ENCODE assay signal across 10 cellular contexts in genomic region chr6:162099685-162100084, GRCh38.
DNase-seq lines count a peak whose midpoint lies in the region; ATAC-seq and TF ChIP-seq lines count a peak whose summit lies in the region.
"Had no signal": no experiment of that assay in that cellular context is flagged by ENCODE, and none has a peak within 500 bp of the region (broad histone marks: within the 10 kb centered on the region; RNA-seq: fewer than 3 reads in every experiment).

No MANE protein-coding gene starts in this region.

- H3K36me3 ChIP-seq in naive thymus-derived CD4-positive, alpha-beta T cell (ENCODE audit: control insufficient read depth in 2 of 3, insufficient read depth in 3 of 3, low read length in 3 of 3), result no peaks in the 10 kb centered on the region
- no peaks in the 10 kb centered on the region for H3K36me3 ChIP-seq in thyroid gland
- H3K36me3 ChIP-seq: prostate gland had no signal

- no peaks in the 10 kb centered on the region for H3K27me3 Mint-ChIP-seq in naive thymus-derived CD4-positive, alpha-beta T cell

- peaks cover 0 to 18% (median 4%) of the 10 kb centered on the region in 5 donors for H3K36me3 Mint-ChIP-seq in naive thymus-derived CD4-positive, alpha-beta T cell

- H3K4me1 ChIP-seq in naive thymus-derived CD4-positive, alpha-beta T cell (ENCODE audit: control insufficient read depth in 2 of 2, insufficient read depth in 2 of 2, low read length in 2 of 2), result no peaks in the 10 kb centered on the region
- no peaks in the 10 kb centered on the region for H3K4me1 ChIP-seq in thyroid gland
- H3K4me1 ChIP-seq: prostate gland had no signal

- H3K27ac Mint-ChIP-seq in naive thymus-derived CD4-positive, alpha-beta T cell, result peak overlapping the region in 1 of 9 donors; percentile 8

- H3K27ac ChIP-seq in AG04450 (ENCODE audit: low read depth, low read length) (no peak overlapping the region), thyroid gland (no peak overlapping the region)
- H3K27ac ChIP-seq in naive thymus-derived CD4-positive, alpha-beta T cell (ENCODE audit: low read depth, low read length), result no peak overlapping the region
- H3K27ac ChIP-seq: prostate gland had no signal

- H3K9me3 ChIP-seq in AG04450 (ENCODE audit: control insufficient read depth, insufficient read depth, low read length) (peaks cover 6% of the 10 kb centered on the region), thyroid gland (no peaks in the 10 kb centered on the region)
- H3K9me3 ChIP-seq in naive thymus-derived CD4-positive, alpha-beta T cell (ENCODE audit: control insufficient read depth in 2 of 3, low read length in 3 of 3), result peaks cover 0 to 5% (median 0%) of the 10 kb centered on the region in 3 experiments
- H3K9me3 ChIP-seq: prostate gland had no signal

- TF ChIP-seq POLR2A in thyroid gland (IDR thresholded peaks at IDR 0.05), result no peak

- intact Hi-C loops in naive thymus-derived CD4-positive, alpha-beta T cell (cut with micrococcal nuclease), result no loop called here
- intact Hi-C loops in thyroid gland (cut with DNase I), result no loop called here

- WGBS in thyroid gland, 2 donors, result 81 to 91% methylated on average over 5 of the region's 5 CpGs

- peak; percentile 24 for DNase-seq in AG04450 (ENCODE audit: low read depth, low spot score)
- peak; percentile 57 for DNase-seq in HCEC 1CT
- DNase-seq in astrocyte of the cerebellum (ENCODE audit: low read depth), result peak; percentile 55
- DNase-seq in naive thymus-derived CD4-positive, alpha-beta T cell, result peak in 1 of 9 donors; percentile 48
- DNase-seq in dermis blood vessel endothelial cell, result no peak
- DNase-seq in thyroid gland, result no peak
- DNase-seq: NCI-H2107 had no signal

- in situ Hi-C loops in astrocyte of the cerebellum (cut with HindIII; ENCODE audit: low sequenced_read_pairs), result no loop called here

- POLR2A ChIA-PET in AG04450 (lab: Yijun Ruan, JAX), result no interaction called here
- POLR2A ChIA-PET in naive thymus-derived CD4-positive, alpha-beta T cell (lab: Charles Lee), result no interaction called here

- CTCF ChIA-PET in AG04450 (lab: Charles Lee), result no interaction called here
- CTCF ChIA-PET in naive thymus-derived CD4-positive, alpha-beta T cell (lab: Charles Lee), result no interaction called here

- H3K4me3 Mint-ChIP-seq in naive thymus-derived CD4-positive, alpha-beta T cell, result no peak overlapping the region

- ATAC-seq in naive thymus-derived CD4-positive, alpha-beta T cell, result peak; percentile 72
- ATAC-seq in HG03378 (IDR thresholded peaks at IDR 0.05; ENCODE audit: unreplicated experiment) (no peak), GM18868 (IDR thresholded peaks at IDR 0.05; ENCODE audit: unreplicated experiment) (no peak)

- H3K4me1 Mint-ChIP-seq in naive thymus-derived CD4-positive, alpha-beta T cell, result peaks cover 0 to 4% (median 0%) of the 10 kb centered on the region in 7 donors

- H3K9me3 Mint-ChIP-seq in naive thymus-derived CD4-positive, alpha-beta T cell, result peaks cover 3 to 60% (median 12%) of the 10 kb centered on the region in 11 donors

- H3K4me3 ChIP-seq in AG04450 (ENCODE audit: low read depth, low read length) (no peak overlapping the region), astrocyte of the cerebellum (ENCODE audit: low read depth, low read length) (no peak overlapping the region), thyroid gland (replicated peaks in 1 of 3) (no peak overlapping the region)
- H3K4me3 ChIP-seq in naive thymus-derived CD4-positive, alpha-beta T cell (ENCODE audit: low read length), result no peak overlapping the region
- H3K4me3 ChIP-seq: prostate gland had no signal

- H3K27me3 ChIP-seq in AG04450 (ENCODE audit: control insufficient read depth, insufficient read depth, low read length), result no peaks in the 10 kb centered on the region
- no peaks in the 10 kb centered on the region for H3K27me3 ChIP-seq in naive thymus-derived CD4-positive, alpha-beta T cell (ENCODE audit: control insufficient read depth in 2 of 2, insufficient read depth in 2 of 2, low read length in 2 of 2)
- H3K27me3 ChIP-seq in thyroid gland, result no peaks in the 10 kb centered on the region

- TF ChIP-seq CTCF in AG04450 (IDR thresholded peaks at IDR 0.05; ENCODE audit: low read depth, low read length), result no peak
- TF ChIP-seq CTCF in astrocyte of the cerebellum (IDR thresholded peaks at IDR 0.05; ENCODE audit: low read depth, low read length, missing control alignments), result no peak
- no peak for TF ChIP-seq CTCF in thyroid gland (IDR thresholded peaks at IDR 0.05)

Comparison
In these comparisons a context has a peak if more than half of its experiments do, and no peak if none do; other contexts are left out.
1. DNase-seq: peak in AG04450 (single experiment), HCEC 1CT (single experiment) and astrocyte of the cerebellum (single experiment); none in dermis blood vessel endothelial cell (single experiment) and thyroid gland (0 of 2).